ENCODE assay signal across 18 cellular contexts in the genomic region with DNA sequence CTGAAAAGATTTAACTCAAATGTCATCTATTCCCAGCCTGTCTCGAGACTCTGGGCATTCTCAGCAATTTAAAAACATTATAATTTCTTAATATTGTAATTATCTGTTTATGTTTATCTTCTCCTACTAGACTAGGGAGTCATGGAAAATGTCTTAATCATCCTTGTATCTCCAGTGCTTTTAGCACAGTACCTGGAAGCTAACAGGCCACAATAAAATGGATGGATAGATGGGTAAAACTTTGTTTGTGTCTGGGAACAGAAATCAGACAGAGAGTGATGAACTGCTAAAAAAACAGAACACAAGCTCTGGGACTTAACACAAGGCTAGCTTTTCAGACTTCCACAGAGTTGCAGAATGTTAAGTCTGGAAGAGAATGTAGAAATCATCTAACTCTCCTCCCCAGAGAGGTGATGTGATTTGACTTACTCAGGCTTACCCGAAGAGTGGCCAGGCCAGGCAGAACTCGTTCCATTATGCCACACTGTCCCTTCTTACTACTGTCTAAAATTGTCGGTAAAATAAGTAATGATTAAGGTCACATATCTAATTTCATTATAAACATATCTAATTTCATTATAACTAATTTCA. TPM values are rescaled to one million over a fixed set of nuclear protein-coding genes. Genes with fewer than 3 reads are reported as not detected.
"Had no signal": no experiment of that assay in that cellular context is flagged by ENCODE, and none has a peak within 500 bp of the region (broad histone marks: within the 10 kb centered on the region; RNA-seq: fewer than 3 reads in every experiment).

No MANE protein-coding gene starts in this region.

- H3K36me3 Mint-ChIP-seq: activated naive CD8-positive, alpha-beta T cell treated with anti-CD3 and anti-CD28 coated beads for 36 hours; stimulated activated effector memory CD8-positive, alpha-beta T cell treated with anti-CD3 and anti-CD28 coated beads, Interleukin-12 subunit alpha, Interleukin-12 subunit beta, amount 100 ng/mL, for 72 hours had no signal

- H3K27me3 Mint-ChIP-seq: activated CD4-positive, alpha-beta T cell treated with anti-CD3 and anti-CD28 coated beads, Interleukin-2, amount 10 ng/mL, durations not matched to agents 7 days and 5 days; activated naive CD8-positive, alpha-beta T cell treated with anti-CD3 and anti-CD28 coated beads for 36 hours; dendritic cell treated with granulocyte-macrophage colony-stimulating factor and Interleukin-4, amounts not matched to agents 40 ng/mL and 50 ng/mL, for 4 days had no signal

- H3K4me3 ChIP-seq: psoas muscle had no signal

- H3K27ac ChIP-seq: brain microvascular endothelial cell, psoas muscle had no signal

- H3K9me3 Mint-ChIP-seq: activated CD4-positive, alpha-beta T cell treated with anti-CD3 and anti-CD28 coated beads, Interleukin-2, amount 10 ng/mL, durations not matched to agents 7 days and 5 days; activated naive CD8-positive, alpha-beta T cell treated with anti-CD3 and anti-CD28 coated beads for 36 hours; activated T-cell treated with anti-CD3 and anti-CD28 coated beads, Interleukin-2, amount 50 U/mL, for 72 hours; dendritic cell treated with granulocyte-macrophage colony-stimulating factor and Interleukin-4, amounts not matched to agents 40 ng/mL and 50 ng/mL, for 4 days; stimulated activated effector memory CD8-positive, alpha-beta T cell treated with anti-CD3 and anti-CD28 coated beads, Interleukin-12 subunit alpha, Interleukin-12 subunit beta, amount 100 ng/mL, for 72 hours had no signal

- DNase-seq: activated CD4-positive, alpha-beta T cell treated with anti-CD3 and anti-CD28 coated beads, Interleukin-2, amount 10 ng/mL, durations not matched to agents 7 days and 5 days; activated CD8-positive, alpha-beta memory T cell treated with anti-CD3 and anti-CD28 coated beads, Interleukin-2, amount 50 U/mL, for 48 hours; activated gamma-delta T cell treated with Interleukin-2 at 50 U/mL for 16 hours; activated naive CD8-positive, alpha-beta T cell treated with anti-CD3 and anti-CD28 coated beads for 36 hours; activated T-cell treated with anti-CD3 and anti-CD28 coated beads, Interleukin-2, amount 50 U/mL, for 72 hours; anterior cingulate cortex; brain microvascular endothelial cell; effector memory CD4-positive, alpha-beta T cell; islet precursor cell; mesendoderm; psoas muscle; stimulated activated CD4-positive, alpha-beta T cell treated with anti-CD3 and anti-CD28 coated beads, Interleukin-12 subunit alpha, Interleukin-12 subunit beta, amount 100 ng/mL, for 4 hours; stimulated activated CD4-positive, alpha-beta T cell treated with anti-CD3 and anti-CD28 coated beads, Interleukin-2, amount 100 ng/mL, for 24 hours; trophoblast cell had no signal

- H3K36me3 ChIP-seq: brain microvascular endothelial cell had no signal

- H3K4me1 Mint-ChIP-seq: activated CD4-positive, alpha-beta T cell treated with anti-CD3 and anti-CD28 coated beads, Interleukin-2, amount 10 ng/mL, durations not matched to agents 7 days and 5 days had no signal

- ATAC-seq: activated T-cell treated with anti-CD3 and anti-CD28 coated beads, Interleukin-2, amount 50 U/mL, for 72 hours; psoas muscle; stimulated activated effector memory CD8-positive, alpha-beta T cell treated with anti-CD3 and anti-CD28 coated beads, Interleukin-12 subunit alpha, Interleukin-12 subunit beta, amount 100 ng/mL, for 72 hours had no signal

- H3K4me3 Mint-ChIP-seq: activated CD4-positive, alpha-beta T cell treated with anti-CD3 and anti-CD28 coated beads, Interleukin-2, amount 10 ng/mL, durations not matched to agents 7 days and 5 days; activated naive CD8-positive, alpha-beta T cell treated with anti-CD3 and anti-CD28 coated beads for 36 hours; activated T-cell treated with anti-CD3 and anti-CD28 coated beads, Interleukin-2, amount 50 U/mL, for 72 hours; dendritic cell treated with granulocyte-macrophage colony-stimulating factor and Interleukin-4, amounts not matched to agents 40 ng/mL and 50 ng/mL, for 4 days; stimulated activated effector memory CD8-positive, alpha-beta T cell treated with anti-CD3 and anti-CD28 coated beads, Interleukin-12 subunit alpha, Interleukin-12 subunit beta, amount 100 ng/mL, for 72 hours had no signal

- H3K9me3 ChIP-seq: psoas muscle had no signal

- H3K27me3 ChIP-seq: brain microvascular endothelial cell had no signal

- H3K27ac Mint-ChIP-seq: activated CD4-positive, alpha-beta T cell treated with anti-CD3 and anti-CD28 coated beads, Interleukin-2, amount 10 ng/mL, durations not matched to agents 7 days and 5 days; activated naive CD8-positive, alpha-beta T cell treated with anti-CD3 and anti-CD28 coated beads for 36 hours; dendritic cell treated with granulocyte-macrophage colony-stimulating factor and Interleukin-4, amounts not matched to agents 40 ng/mL and 50 ng/mL, for 4 days; stimulated activated effector memory CD8-positive, alpha-beta T cell treated with anti-CD3 and anti-CD28 coated beads, Interleukin-12 subunit alpha, Interleukin-12 subunit beta, amount 100 ng/mL, for 72 hours had no signal

RNA-seq across cellular contexts. Expression of a gene that starts 42.4 kb away (rescaled TPM):
- total RNA-seq: activated CD4-positive, alpha-beta T cell treated with anti-CD3 and anti-CD28 coated beads, Interleukin-2, amount 10 ng/mL, durations not matched to agents 7 days and 5 days; activated naive CD8-positive, alpha-beta T cell treated with anti-CD3 and anti-CD28 coated beads for 36 hours; activated T-cell treated with anti-CD3 and anti-CD28 coated beads, Interleukin-2, amount 50 U/mL, for 72 hours; left lobe of liver; psoas muscle had no signal
- polyA plus RNA-seq: neural cell had no signal
